Comparison of ENCODE assay signal across 31 cellular contexts in the genomic region with DNA sequence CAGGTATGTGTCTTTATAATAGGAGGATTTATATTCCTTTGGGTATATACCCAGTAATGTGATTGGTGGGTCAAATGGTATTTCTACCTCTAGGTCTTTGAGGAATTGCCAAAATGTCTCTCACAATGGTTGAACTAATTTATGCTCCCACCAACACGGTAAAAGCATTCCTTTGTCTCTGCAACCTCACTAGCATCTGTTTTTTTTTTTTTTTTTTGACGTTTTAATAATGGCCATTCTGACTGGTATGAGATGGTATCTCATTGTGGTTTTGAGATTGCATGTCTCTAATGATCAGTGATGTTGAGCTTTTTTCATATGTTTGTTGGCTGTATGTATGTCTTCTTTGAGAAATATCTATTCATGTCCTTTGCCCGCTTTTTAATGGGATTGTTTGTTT.
"Had no signal": no experiment of that assay in that cellular context is flagged by ENCODE, and none has a peak within 500 bp of the region (broad histone marks: within the 10 kb centered on the region; RNA-seq: fewer than 3 reads in every experiment).

No MANE protein-coding gene starts in this region.

- H3K36me3 ChIP-seq: adrenal gland, ascending aorta, brain microvascular endothelial cell, breast epithelium, cardiac muscle cell had no signal

- H3K27ac ChIP-seq: adrenal gland, ascending aorta, body of pancreas, brain microvascular endothelial cell, breast epithelium, cardiac muscle cell had no signal

- H3K4me3 ChIP-seq: adrenal gland, ascending aorta, body of pancreas, breast epithelium, cardiac muscle cell had no signal

- H3K4me1 ChIP-seq: adrenal gland, ascending aorta, body of pancreas, breast epithelium had no signal

- H3K9me3 ChIP-seq: adrenal gland, ascending aorta, body of pancreas, breast epithelium had no signal

- DNase-seq: activated effector memory CD4-positive, alpha-beta T cell treated with anti-CD3 and anti-CD28 coated beads, Interleukin-2, amount 50 U/mL, for 16 hours; activated effector memory CD4-positive, alpha-beta T cell treated with Interleukin-2 at 50 U/mL for 16 hours; activated gamma-delta T cell; activated gamma-delta T cell treated with Interleukin-2 at 50 U/mL for 16 hours; activated naive CD4-positive, alpha-beta T cell; activated naive CD4-positive, alpha-beta T cell treated with anti-CD3 and anti-CD28 coated beads for 36 hours; activated naive CD4-positive, alpha-beta T cell treated with anti-CD3 and anti-CD28 coated beads, Interleukin-2, amount 10 ng/mL, durations not matched to agents 7 days and 5 days; activated naive CD4-positive, alpha-beta T cell treated with anti-CD3 and anti-CD28 coated beads, Interleukin-2, amount 50 U/mL, for 16 hours; activated naive CD4-positive, alpha-beta T cell treated with Interleukin-2 at 50 U/mL for 16 hours; activated naive CD8-positive, alpha-beta T cell treated with anti-CD3 and anti-CD28 coated beads for 36 hours; activated naive CD8-positive, alpha-beta T cell treated with anti-CD3 and anti-CD28 coated beads, Interleukin-2, amount 10 ng/mL, durations not matched to agents 7 days and 5 days; activated naive CD8-positive, alpha-beta T cell treated with anti-CD3 and anti-CD28 coated beads, Interleukin-2, amount 50 U/mL, for 24 hours; activated T-cell treated with anti-CD3 and anti-CD28 coated beads, Interleukin-2, amount 50 U/mL, for 24 hours; activated T-cell treated with anti-CD3 and anti-CD28 coated beads, Interleukin-2, amount 50 U/mL, for 4 hours; activated T-cell treated with anti-CD3 and anti-CD28 coated beads, Interleukin-2, amount 50 U/mL, for 48 hours; activated T-cell treated with anti-CD3 and anti-CD28 coated beads, Interleukin-2, amount 50 U/mL, for 72 hours; adrenal gland; amniotic stem cell; amygdala; anterior cingulate cortex; aorta; body of pancreas; brain microvascular endothelial cell; caudate nucleus; central memory CD4-positive, alpha-beta T cell; cerebellar nuclear complex had no signal

- H3K27me3 ChIP-seq: adrenal gland, ascending aorta, body of pancreas, brain microvascular endothelial cell, breast epithelium, cardiac muscle cell had no signal

- ATAC-seq: activated naive CD4-positive, alpha-beta T cell treated with anti-CD3 and anti-CD28 coated beads, Interleukin-2, amount 50 U/mL, for 72 hours; activated naive CD8-positive, alpha-beta T cell treated with anti-CD3 and anti-CD28 coated beads, Interleukin-2, amount 50 U/mL, for 24 hours; activated T-cell treated with anti-CD3 and anti-CD28 coated beads, Interleukin-2, amount 50 U/mL, for 4 hours; activated T-cell treated with anti-CD3 and anti-CD28 coated beads, Interleukin-2, amount 50 U/mL, for 72 hours; activated T-helper 17 cell treated with anti-CD3 and anti-CD28 coated beads, Interleukin-2, amount 50 U/mL, for 72 hours; body of pancreas had no signal
